Comparison of ENCODE assay signal across 13 cellular contexts in the genomic region with DNA sequence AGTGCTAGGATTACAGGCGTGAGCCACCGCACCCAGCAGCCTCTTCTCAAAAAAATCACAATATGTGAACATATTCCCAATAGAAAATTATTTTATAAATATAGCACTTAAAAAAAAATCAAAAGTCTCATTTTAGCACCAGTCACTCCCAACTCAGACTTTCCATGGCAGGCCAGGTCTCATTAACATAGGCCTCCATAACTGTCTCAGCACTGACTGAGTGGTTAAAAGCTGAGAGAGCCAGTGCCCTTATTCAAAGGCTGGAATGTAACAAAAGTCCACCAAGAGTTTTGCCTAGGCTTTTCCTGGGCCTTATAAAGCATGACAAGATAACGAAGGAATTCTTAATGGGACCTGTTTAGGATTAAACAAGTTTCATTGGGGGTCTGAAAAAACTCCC.
DNase-seq lines count a peak whose midpoint lies in the region; ATAC-seq, FAIRE-seq and TF ChIP-seq lines count a peak whose summit lies in the region.
"Had no signal": no experiment of that assay in that cellular context is flagged by ENCODE, and none has a peak within 500 bp of the region (broad histone marks: within the 10 kb centered on the region; RNA-seq: fewer than 3 reads in every experiment).

No MANE protein-coding gene starts in this region.

- CTCF ChIA-PET in HCT116 (lab: Charles Lee) (no interaction called here), K562 (lab: Yijun Ruan, JAX; ENCODE audit: low intra/inter-chr PET ratio) (interaction anchor here (0.6 kb wide), 1 partner anchor 244 kb away, joined by 3 read pairs; no protein-coding TSS in a partner anchor)

- TF ChIP-seq EP300 in K562 (IDR thresholded peaks at IDR 0.05; ENCODE audit: low read length): no peak

- H3K4me1 Mint-ChIP-seq in activated T-cell treated with anti-CD3 and anti-CD28 coated beads, Interleukin-2, amount 50 U/mL, for 72 hours (ENCODE audit: low read depth): no peaks in the 10 kb centered on the region
- H3K4me1 Mint-ChIP-seq: CD14-positive monocyte had no signal

- no peak for DNase-seq in activated T-cell treated with anti-CD3 and anti-CD28 coated beads, Interleukin-2, amount 50 U/mL, for 72 hours
- no peak for DNase-seq in activated T-cell treated with anti-CD3 and anti-CD28 coated beads for 4 hours
- DNase-seq in HCT116 (ENCODE audit: low read depth, low spot score): no peak
- no peak for DNase-seq in K562 (ENCODE audit: extremely low read depth in 1 of 4, low spot score in 3 of 4)
- no peak for DNase-seq in GM19240 (ENCODE audit: insufficient read length, low spot score)
- DNase-seq: CD8-positive, alpha-beta memory T cell; GF-D8; GM23248 had no signal

- BruUV-seq in HCT116 (replicated peaks; lab: Mats Ljungman, UMichigan) (no TSS peak), K562 (replicated peaks; lab: Mats Ljungman, UMichigan) (no TSS peak)

- 82% methylated on average over 3 of the region's 3 CpGs for WGBS in K562 (ENCODE audit: insufficient coverage, low coverage, missing lambda C conversion rate)

- TF ChIP-seq RAD21 in HCT116 (IDR thresholded peaks at IDR 0.05; ENCODE audit: low read depth): no peak
- TF ChIP-seq RAD21 in K562 (CRISPR knock-in tag; conservative IDR thresholded peaks at IDR 0.05 in 1 of 2, IDR thresholded peaks at IDR 0.05 in 1 of 2): no peak

- H3K9ac ChIP-seq in HCT116 (ENCODE audit: low read length): no peak overlapping the region
- no peak overlapping the region for H3K9ac ChIP-seq in K562 (ENCODE audit: insufficient read depth in 1 of 2, low read depth in 2 of 2, low read length in 2 of 2)
- H3K9ac ChIP-seq: GM23248 had no signal

- H3K27me3 ChIP-seq in HCT116 (ENCODE audit: insufficient read depth, low read length): no peaks in the 10 kb centered on the region
- no peaks in the 10 kb centered on the region for H3K27me3 ChIP-seq in K562 (ENCODE audit: control insufficient read depth in 2 of 2, insufficient read depth in 2 of 2, low read length in 2 of 2)

- H3K36me3 ChIP-seq in HCT116 (ENCODE audit: control insufficient read depth in 1 of 2, insufficient read depth in 2 of 2, low read length in 2 of 2): no peaks in the 10 kb centered on the region; a peak in 1 of 4 replicates
- no peaks in the 10 kb centered on the region for H3K36me3 ChIP-seq in K562 (ENCODE audit: control insufficient read depth, insufficient read depth, low read length)

- RAD21 ChIA-PET in HCT116 (lab: Charles Lee; ENCODE audit: low non-redundant PET in 1 of 2, low total read pairs in 2 of 2, uncharacterized antibody in 2 of 2, unreplicated experiment in 2 of 2): no interaction called here

- H3K4me3 ChIP-seq in HCT116 (replicated peaks in 1 of 2; ENCODE audit: low read depth in 1 of 2, low read length in 2 of 2) (no peak overlapping the region), K562 (no peak overlapping the region)
- H3K4me3 ChIP-seq: A549, GM23248 had no signal

- no peak overlapping the region for H3K4me3 Mint-ChIP-seq in activated T-cell treated with anti-CD3 and anti-CD28 coated beads, Interleukin-2, amount 50 U/mL, for 72 hours
- H3K4me3 Mint-ChIP-seq: CD14-positive monocyte; CD8-positive, alpha-beta memory T cell had no signal

- H2AFZ ChIP-seq in HCT116 (ENCODE audit: low read depth, low read length, poor library complexity, severe bottlenecking): no peak overlapping the region
- H2AFZ ChIP-seq in K562 (ENCODE audit: low read depth, low read length): 0 out of 2 replicates have a peak overlapping the region, but pooled peaks have one; percentile 7
- H2AFZ ChIP-seq: GM23248 had no signal

- H3K4me2 ChIP-seq in HCT116 (ENCODE audit: low read length) (no peak overlapping the region), K562 (ENCODE audit: insufficient read depth, low read length) (no peak overlapping the region)
- H3K4me2 ChIP-seq: A549 had no signal

- H3K4me1 ChIP-seq in HCT116 (ENCODE audit: control insufficient read depth in 1 of 2, insufficient read depth in 2 of 2, low read length in 2 of 2): peaks cover 5 to 11% of the 10 kb centered on the region in 2 experiments; a peak in 3 of 4 replicates
- peaks cover 6 to 17% of the 10 kb centered on the region in 2 experiments for H3K4me1 ChIP-seq in K562 (replicated peaks in 1 of 2; ENCODE audit: control insufficient read depth in 2 of 2, insufficient read depth in 2 of 2, low read length in 2 of 2)
- H3K4me1 ChIP-seq: A549, Caco-2 had no signal

- H3K27me3 Mint-ChIP-seq in activated T-cell treated with anti-CD3 and anti-CD28 coated beads, Interleukin-2, amount 50 U/mL, for 72 hours (ENCODE audit: low read depth): no peaks in the 10 kb centered on the region

- H3K9me1 ChIP-seq in K562 (ENCODE audit: control insufficient read depth, insufficient read depth, low read length): no peaks in the 10 kb centered on the region

- H3K9me2 ChIP-seq in HCT116 (ENCODE audit: insufficient read depth): no peaks in the 10 kb centered on the region

- H3K9me3 ChIP-seq in HCT116 (ENCODE audit: control insufficient read depth in 1 of 2, insufficient read depth in 1 of 2, low read depth in 1 of 2, low read length in 2 of 2) (peaks cover 0 to 4% of the 10 kb centered on the region in 2 experiments; a peak in 1 of 4 replicates), K562 (replicated peaks; ENCODE audit: control insufficient read depth, insufficient read depth, low read depth, low read length) (peaks cover 17% of the 10 kb centered on the region)

- H3K27ac Mint-ChIP-seq in activated T-cell treated with anti-CD3 and anti-CD28 coated beads, Interleukin-2, amount 50 U/mL, for 72 hours: no peak overlapping the region
- H3K27ac Mint-ChIP-seq: CD14-positive monocyte had no signal

- POLR2A ChIA-PET in HCT116 (lab: Charles Lee): no interaction called here
- POLR2A ChIA-PET in K562 (lab: Yijun Ruan, JAX): no interaction called here

- TF ChIP-seq POLR2A in HCT116 (IDR thresholded peaks at IDR 0.05; ENCODE audit: borderline replicate concordance, extremely low read depth, insufficient read depth, insufficient read length): no peak
- no peak for TF ChIP-seq POLR2A in K562 (conservative IDR thresholded peaks at IDR 0.05)

- no peak overlapping the region for H3K27ac ChIP-seq in HCT116 (ENCODE audit: low read depth, low read length)
- H3K27ac ChIP-seq in K562 (ENCODE audit: extremely low read depth, low read depth, low read length): peak overlapping the region; percentile 50
- H3K27ac ChIP-seq: A549, GM23248 had no signal

- in situ Hi-C loops in K562 (cut with MboI): no loop called here

- H3K36me3 Mint-ChIP-seq in activated T-cell treated with anti-CD3 and anti-CD28 coated beads, Interleukin-2, amount 50 U/mL, for 72 hours (ENCODE audit: insufficient read depth in 2 of 2): peaks cover 0 to 2% of the 10 kb centered on the region in 2 donors
- H3K36me3 Mint-ChIP-seq: CD14-positive monocyte had no signal

- peak; percentile 37 to 39 for ATAC-seq in activated T-cell treated with anti-CD3 and anti-CD28 coated beads, Interleukin-2, amount 50 U/mL, for 72 hours (replicated peaks in 1 of 2)
- 0 out of 2 replicates have a peak, but pooled peaks have one; percentile 4 for ATAC-seq in HCT116
- ATAC-seq in K562: no peak
- no peak for ATAC-seq in GM19035 (IDR thresholded peaks at IDR 0.05; ENCODE audit: unreplicated experiment)
- ATAC-seq: A549 had no signal

- H3K9me3 Mint-ChIP-seq in activated T-cell treated with anti-CD3 and anti-CD28 coated beads, Interleukin-2, amount 50 U/mL, for 72 hours: peaks cover 3 to 5% of the 10 kb centered on the region in 2 donors

- TF ChIP-seq CTCF in HCT116 (IDR thresholded peaks at IDR 0.05 in 2 of 3, conservative IDR thresholded peaks at IDR 0.05 in 1 of 3; ENCODE audit: borderline replicate concordance in 1 of 3, insufficient read depth in 1 of 3, low read depth in 2 of 3, low read length in 2 of 3): no peak
- no peak for TF ChIP-seq CTCF in K562 (IDR thresholded peaks at IDR 0.05 in 2 of 3, conservative IDR thresholded peaks at IDR 0.05 in 1 of 3; ENCODE audit: insufficient read depth in 2 of 3, low read depth in 1 of 3, low read length in 3 of 3)

- H3K79me2 ChIP-seq in HCT116 (ENCODE audit: insufficient read depth, low read length) (no peaks in the 10 kb centered on the region), K562 (ENCODE audit: control insufficient read depth, insufficient read depth, low read length) (no peaks in the 10 kb centered on the region)

- no peaks in the 10 kb centered on the region for H4K20me1 ChIP-seq in HCT116 (ENCODE audit: insufficient read depth)
- no peaks in the 10 kb centered on the region for H4K20me1 ChIP-seq in K562 (replicated peaks; ENCODE audit: control insufficient read depth, insufficient read depth, low read length)

- intact Hi-C loops in HCT116 (cut with micrococcal nuclease) (loop anchor here (10.0 kb wide), 1 partner anchor 1336 kb away; no protein-coding TSS in a partner anchor), K562 (cut with micrococcal nuclease) (loop anchor here (2.0 kb wide), 1 partner anchor 138 kb away; no protein-coding TSS in a partner anchor)

- no peak for FAIRE-seq in K562 (lab: Jason Lieb, UNC)
- FAIRE-seq: A549, H54 had no signal

TF ChIP-seq in HCT116, 20 proteins besides CTCF, POLR2A, EP300 and RAD21 (continues in another document):
- TF ChIP-seq SP1 (IDR thresholded peaks at IDR 0.05; ENCODE audit: low read depth) (no peak), CEBPB (IDR thresholded peaks at IDR 0.05; ENCODE audit: low read depth) (no peak), CBX3 (IDR thresholded peaks at IDR 0.05; ENCODE audit: low read depth) (no peak), ZFX (IDR thresholded peaks at IDR 0.05) (no peak), JUND (IDR thresholded peaks at IDR 0.05) (no peak), TCF7L2 (IDR thresholded peaks at IDR 0.05; ENCODE audit: borderline replicate concordance, extremely low read depth, insufficient read depth, insufficient read length) (no peak)
- TF ChIP-seq, protein P1, sequence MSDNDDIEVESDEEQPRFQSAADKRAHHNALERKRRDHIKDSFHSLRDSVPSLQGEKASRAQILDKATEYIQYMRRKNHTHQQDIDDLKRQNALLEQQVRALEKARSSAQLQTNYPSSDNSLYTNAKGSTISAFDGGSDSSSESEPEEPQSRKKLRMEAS (IDR thresholded peaks at IDR 0.05): no peak

TF ChIP-seq in K562, 482 proteins besides CTCF, POLR2A, EP300 and RAD21 (continues in another document):
- TF ChIP-seq TFAM (CRISPR knock-in tag; conservative IDR thresholded peaks at IDR 0.05) (no peak), POU5F1 (IDR thresholded peaks at IDR 0.05; ENCODE audit: borderline replicate concordance, low read depth, low read length, partially characterized antibody) (no peak), ZNF586 (CRISPR knock-in tag; conservative IDR thresholded peaks at IDR 0.05) (no peak), ZNF449 (CRISPR knock-in tag; IDR thresholded peaks at IDR 0.05) (no peak)

Comparison
In these comparisons a context has a peak if more than half of its experiments do, and no peak if none do; other contexts are left out.
1. ATAC-seq: peak in activated T-cell treated with anti-CD3 and anti-CD28 coated beads, Interleukin-2, amount 50 U/mL, for 72 hours (2 of 2) and HCT116 (single experiment); none in K562 (single experiment) and GM19035 (single experiment).